In the genomic region with DNA sequence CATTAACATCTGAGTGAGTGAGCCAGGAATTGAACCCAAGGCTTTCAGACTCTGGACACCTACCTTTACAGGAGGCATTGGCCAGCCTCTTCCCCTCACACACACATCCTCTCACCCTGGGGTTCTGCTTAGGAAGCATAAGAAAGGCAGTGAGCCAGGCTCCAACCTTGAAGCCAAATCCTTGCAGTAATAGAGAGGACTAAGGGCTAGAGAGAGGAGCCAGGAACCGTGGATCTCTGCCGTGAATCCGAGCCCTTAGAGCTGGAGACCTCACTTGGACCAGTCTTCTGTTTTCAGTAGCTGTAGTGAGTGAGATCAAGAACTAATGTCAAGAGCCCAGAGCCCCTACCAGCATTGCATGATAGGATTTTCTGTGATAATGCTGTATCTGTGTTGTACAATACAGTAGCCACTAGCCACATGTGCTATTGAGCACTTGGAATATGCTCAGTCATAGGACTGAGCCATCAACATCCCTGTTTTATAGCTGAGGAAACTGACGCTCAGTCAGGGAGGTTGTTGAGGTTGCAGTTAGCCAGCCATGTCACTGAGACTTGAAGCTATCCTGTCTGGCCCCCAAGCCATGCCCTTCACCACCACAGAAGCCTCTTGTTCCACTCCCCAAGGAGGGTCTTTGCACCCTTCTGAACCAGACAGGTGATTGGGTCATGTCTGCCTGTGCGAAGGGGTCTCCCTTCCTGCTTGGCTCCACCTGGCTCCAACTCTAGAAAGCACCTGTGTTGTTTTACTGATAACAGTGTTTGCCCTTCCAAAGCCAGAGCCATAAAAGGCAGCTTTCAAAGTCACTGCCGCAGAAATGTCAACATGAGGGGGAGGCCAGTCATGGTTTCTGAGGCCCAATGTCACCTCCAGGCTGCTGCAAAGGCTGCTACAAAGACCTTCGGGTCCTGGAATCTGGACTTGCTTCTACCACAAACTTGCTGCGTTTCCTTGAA, we compare ENCODE assay signal across 1 cellular context.
TF ChIP-seq lines count a peak whose summit lies in the region.

No MANE protein-coding gene starts in this region.

TF ChIP-seq in HepG2, 621 proteins besides CTCF, POLR2A, EP300 and RAD21 (continued from another document):
- TF ChIP-seq, protein P1, sequence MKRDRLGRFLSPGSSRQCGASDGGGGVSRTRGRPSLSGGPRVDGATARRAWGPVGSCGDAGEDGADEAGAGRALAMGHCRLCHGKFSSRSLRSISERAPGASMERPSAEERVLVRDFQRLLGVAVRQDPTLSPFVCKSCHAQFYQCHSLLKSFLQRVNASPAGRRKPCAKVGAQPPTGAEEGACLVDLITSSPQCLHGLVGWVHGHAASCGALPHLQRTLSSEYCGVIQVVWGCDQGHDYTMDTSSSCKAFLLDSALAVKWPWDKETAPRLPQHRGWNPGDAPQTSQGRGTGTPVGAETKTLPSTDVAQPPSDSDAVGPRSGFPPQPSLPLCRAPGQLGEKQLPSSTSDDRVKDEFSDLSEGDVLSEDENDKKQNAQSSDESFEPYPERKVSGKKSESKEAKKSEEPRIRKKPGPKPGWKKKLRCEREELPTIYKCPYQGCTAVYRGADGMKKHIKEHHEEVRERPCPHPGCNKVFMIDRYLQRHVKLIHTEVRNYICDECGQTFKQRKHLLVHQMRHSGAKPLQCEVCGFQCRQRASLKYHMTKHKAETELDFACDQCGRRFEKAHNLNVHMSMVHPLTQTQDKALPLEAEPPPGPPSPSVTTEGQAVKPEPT (CRISPR knock-in tag; IDR thresholded peaks at IDR 0.05; ENCODE audit: low read depth), result peak; percentile 74; the same call in 1 of the 2 replicates
- TF ChIP-seq PRMT3 (CRISPR knock-in tag; IDR thresholded peaks at IDR 0.05; ENCODE audit: borderline replicate concordance, low read depth) (peak; percentile 35; the same call in 1 of the 2 replicates), HNRNPL (IDR thresholded peaks at IDR 0.05; ENCODE audit: low read depth, low read length) (no peak), FOXA3 (CRISPR knock-in tag; IDR thresholded peaks at IDR 0.05) (peak; percentile 100), ZNF629 (CRISPR knock-in tag; conservative IDR thresholded peaks at IDR 0.05) (peak; percentile 56; the same call in 1 of the 2 replicates), HOXA5 (CRISPR knock-in tag; IDR thresholded peaks at IDR 0.05) (peak; percentile 81; the same call in 1 of the 2 replicates), FOXA1 (IDR thresholded peaks at IDR 0.05) (peak; percentile 94), FOXA1 (CRISPR knock-in tag; IDR thresholded peaks at IDR 0.05) (peak; percentile 100), BRD4 (CRISPR knock-in tag; IDR thresholded peaks at IDR 0.05) (peak; percentile 59; the same call in 1 of the 2 replicates), SPEN (CRISPR knock-in tag; IDR thresholded peaks at IDR 0.05; ENCODE audit: low read depth) (peak; percentile 95), ZNF674 (CRISPR knock-in tag; IDR thresholded peaks at IDR 0.05; ENCODE audit: low read depth) (no peak), ZNF263 (CRISPR knock-in tag; IDR thresholded peaks at IDR 0.05) (no peak), KLF9 (CRISPR knock-in tag; IDR thresholded peaks at IDR 0.05; ENCODE audit: low read depth) (no peak), ZNF746 (CRISPR knock-in tag; IDR thresholded peaks at IDR 0.05) (peak; percentile 93), ATF7 (IDR thresholded peaks at IDR 0.05) (no peak), ATF7 (CRISPR knock-in tag; IDR thresholded peaks at IDR 0.05) (peak; percentile 95), ZFP37 (CRISPR knock-in tag; IDR thresholded peaks at IDR 0.05; ENCODE audit: borderline replicate concordance) (no peak), ISL2 (CRISPR knock-in tag; IDR thresholded peaks at IDR 0.05) (peak; percentile 99), ZNF17 (CRISPR knock-in tag; IDR thresholded peaks at IDR 0.05) (no peak), SOX6 (IDR thresholded peaks at IDR 0.05) (no peak), SOX6 (CRISPR knock-in tag; IDR thresholded peaks at IDR 0.05) (peak; percentile 98), ZC3H4 (CRISPR knock-in tag; IDR thresholded peaks at IDR 0.05; ENCODE audit: borderline replicate concordance) (no peak)
- TF ChIP-seq, protein P2, sequence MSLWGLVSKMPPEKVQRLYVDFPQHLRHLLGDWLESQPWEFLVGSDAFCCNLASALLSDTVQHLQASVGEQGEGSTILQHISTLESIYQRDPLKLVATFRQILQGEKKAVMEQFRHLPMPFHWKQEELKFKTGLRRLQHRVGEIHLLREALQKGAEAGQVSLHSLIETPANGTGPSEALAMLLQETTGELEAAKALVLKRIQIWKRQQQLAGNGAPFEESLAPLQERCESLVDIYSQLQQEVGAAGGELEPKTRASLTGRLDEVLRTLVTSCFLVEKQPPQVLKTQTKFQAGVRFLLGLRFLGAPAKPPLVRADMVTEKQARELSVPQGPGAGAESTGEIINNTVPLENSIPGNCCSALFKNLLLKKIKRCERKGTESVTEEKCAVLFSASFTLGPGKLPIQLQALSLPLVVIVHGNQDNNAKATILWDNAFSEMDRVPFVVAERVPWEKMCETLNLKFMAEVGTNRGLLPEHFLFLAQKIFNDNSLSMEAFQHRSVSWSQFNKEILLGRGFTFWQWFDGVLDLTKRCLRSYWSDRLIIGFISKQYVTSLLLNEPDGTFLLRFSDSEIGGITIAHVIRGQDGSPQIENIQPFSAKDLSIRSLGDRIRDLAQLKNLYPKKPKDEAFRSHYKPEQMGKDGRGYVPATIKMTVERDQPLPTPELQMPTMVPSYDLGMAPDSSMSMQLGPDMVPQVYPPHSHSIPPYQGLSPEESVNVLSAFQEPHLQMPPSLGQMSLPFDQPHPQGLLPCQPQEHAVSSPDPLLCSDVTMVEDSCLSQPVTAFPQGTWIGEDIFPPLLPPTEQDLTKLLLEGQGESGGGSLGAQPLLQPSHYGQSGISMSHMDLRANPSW (CRISPR knock-in tag; IDR thresholded peaks at IDR 0.05; ENCODE audit: borderline replicate concordance), result 0 out of 2 replicates have a peak, but pooled peaks have one; percentile 61
- TF ChIP-seq, protein P3, sequence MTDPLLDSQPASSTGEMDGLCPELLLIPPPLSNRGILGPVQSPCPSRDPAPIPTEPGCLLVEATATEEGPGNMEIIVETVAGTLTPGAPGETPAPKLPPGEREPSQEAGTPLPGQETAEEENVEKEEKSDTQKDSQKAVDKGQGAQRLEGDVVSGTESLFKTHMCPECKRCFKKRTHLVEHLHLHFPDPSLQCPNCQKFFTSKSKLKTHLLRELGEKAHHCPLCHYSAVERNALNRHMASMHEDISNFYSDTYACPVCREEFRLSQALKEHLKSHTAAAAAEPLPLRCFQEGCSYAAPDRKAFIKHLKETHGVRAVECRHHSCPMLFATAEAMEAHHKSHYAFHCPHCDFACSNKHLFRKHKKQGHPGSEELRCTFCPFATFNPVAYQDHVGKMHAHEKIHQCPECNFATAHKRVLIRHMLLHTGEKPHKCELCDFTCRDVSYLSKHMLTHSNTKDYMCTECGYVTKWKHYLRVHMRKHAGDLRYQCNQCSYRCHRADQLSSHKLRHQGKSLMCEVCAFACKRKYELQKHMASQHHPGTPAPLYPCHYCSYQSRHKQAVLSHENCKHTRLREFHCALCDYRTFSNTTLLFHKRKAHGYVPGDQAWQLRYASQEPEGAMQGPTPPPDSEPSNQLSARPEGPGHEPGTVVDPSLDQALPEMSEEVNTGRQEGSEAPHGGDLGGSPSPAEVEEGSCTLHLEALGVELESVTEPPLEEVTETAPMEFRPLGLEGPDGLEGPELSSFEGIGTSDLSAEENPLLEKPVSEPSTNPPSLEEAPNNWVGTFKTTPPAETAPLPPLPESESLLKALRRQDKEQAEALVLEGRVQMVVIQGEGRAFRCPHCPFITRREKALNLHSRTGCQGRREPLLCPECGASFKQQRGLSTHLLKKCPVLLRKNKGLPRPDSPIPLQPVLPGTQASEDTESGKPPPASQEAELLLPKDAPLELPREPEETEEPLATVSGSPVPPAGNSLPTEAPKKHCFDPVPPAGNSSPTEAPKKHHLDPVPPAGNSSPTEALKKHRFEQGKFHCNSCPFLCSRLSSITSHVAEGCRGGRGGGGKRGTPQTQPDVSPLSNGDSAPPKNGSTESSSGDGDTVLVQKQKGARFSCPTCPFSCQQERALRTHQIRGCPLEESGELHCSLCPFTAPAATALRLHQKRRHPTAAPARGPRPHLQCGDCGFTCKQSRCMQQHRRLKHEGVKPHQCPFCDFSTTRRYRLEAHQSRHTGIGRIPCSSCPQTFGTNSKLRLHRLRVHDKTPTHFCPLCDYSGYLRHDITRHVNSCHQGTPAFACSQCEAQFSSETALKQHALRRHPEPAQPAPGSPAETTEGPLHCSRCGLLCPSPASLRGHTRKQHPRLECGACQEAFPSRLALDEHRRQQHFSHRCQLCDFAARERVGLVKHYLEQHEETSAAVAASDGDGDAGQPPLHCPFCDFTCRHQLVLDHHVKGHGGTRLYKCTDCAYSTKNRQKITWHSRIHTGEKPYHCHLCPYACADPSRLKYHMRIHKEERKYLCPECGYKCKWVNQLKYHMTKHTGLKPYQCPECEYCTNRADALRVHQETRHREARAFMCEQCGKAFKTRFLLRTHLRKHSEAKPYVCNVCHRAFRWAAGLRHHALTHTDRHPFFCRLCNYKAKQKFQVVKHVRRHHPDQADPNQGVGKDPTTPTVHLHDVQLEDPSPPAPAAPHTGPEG (CRISPR knock-in tag; IDR thresholded peaks at IDR 0.05), result no peak
- TF ChIP-seq, protein P4, sequence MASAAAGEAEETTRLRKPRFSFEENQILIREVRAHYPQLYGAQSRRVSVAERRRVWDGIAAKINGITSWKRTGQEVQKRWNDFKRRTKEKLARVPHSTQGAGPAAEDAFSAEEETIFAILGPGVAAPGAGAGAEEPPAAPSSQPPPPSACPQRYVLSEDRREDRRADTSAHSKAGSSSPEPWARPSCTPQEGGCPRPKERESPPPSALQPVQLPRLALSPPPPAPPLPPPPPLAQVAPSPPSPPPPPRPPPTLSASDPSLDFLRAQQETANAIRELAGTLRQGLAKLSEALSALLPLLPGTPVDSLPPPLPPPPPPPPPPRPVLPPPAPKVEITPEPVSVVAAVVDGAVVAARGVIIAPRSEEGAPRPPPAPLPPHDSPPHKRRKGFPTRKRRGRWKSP (CRISPR knock-in tag; IDR thresholded peaks at IDR 0.05), result peak; percentile 84; the same call in 1 of the 2 replicates
- TF ChIP-seq, protein P5, sequence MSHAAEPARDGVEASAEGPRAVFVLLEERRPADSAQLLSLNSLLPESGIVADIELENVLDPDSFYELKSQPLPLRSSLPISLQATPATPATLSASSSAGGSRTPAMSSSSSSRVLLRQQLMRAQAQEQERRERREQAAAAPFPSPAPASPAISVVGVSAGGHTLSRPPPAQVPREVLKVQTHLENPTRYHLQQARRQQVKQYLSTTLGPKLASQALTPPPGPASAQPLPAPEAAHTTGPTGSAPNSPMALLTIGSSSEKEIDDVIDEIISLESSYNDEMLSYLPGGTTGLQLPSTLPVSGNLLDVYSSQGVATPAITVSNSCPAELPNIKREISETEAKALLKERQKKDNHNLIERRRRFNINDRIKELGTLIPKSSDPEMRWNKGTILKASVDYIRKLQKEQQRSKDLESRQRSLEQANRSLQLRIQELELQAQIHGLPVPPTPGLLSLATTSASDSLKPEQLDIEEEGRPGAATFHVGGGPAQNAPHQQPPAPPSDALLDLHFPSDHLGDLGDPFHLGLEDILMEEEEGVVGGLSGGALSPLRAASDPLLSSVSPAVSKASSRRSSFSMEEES (CRISPR knock-in tag; IDR thresholded peaks at IDR 0.05), result peak; percentile 89
- TF ChIP-seq, protein P6, sequence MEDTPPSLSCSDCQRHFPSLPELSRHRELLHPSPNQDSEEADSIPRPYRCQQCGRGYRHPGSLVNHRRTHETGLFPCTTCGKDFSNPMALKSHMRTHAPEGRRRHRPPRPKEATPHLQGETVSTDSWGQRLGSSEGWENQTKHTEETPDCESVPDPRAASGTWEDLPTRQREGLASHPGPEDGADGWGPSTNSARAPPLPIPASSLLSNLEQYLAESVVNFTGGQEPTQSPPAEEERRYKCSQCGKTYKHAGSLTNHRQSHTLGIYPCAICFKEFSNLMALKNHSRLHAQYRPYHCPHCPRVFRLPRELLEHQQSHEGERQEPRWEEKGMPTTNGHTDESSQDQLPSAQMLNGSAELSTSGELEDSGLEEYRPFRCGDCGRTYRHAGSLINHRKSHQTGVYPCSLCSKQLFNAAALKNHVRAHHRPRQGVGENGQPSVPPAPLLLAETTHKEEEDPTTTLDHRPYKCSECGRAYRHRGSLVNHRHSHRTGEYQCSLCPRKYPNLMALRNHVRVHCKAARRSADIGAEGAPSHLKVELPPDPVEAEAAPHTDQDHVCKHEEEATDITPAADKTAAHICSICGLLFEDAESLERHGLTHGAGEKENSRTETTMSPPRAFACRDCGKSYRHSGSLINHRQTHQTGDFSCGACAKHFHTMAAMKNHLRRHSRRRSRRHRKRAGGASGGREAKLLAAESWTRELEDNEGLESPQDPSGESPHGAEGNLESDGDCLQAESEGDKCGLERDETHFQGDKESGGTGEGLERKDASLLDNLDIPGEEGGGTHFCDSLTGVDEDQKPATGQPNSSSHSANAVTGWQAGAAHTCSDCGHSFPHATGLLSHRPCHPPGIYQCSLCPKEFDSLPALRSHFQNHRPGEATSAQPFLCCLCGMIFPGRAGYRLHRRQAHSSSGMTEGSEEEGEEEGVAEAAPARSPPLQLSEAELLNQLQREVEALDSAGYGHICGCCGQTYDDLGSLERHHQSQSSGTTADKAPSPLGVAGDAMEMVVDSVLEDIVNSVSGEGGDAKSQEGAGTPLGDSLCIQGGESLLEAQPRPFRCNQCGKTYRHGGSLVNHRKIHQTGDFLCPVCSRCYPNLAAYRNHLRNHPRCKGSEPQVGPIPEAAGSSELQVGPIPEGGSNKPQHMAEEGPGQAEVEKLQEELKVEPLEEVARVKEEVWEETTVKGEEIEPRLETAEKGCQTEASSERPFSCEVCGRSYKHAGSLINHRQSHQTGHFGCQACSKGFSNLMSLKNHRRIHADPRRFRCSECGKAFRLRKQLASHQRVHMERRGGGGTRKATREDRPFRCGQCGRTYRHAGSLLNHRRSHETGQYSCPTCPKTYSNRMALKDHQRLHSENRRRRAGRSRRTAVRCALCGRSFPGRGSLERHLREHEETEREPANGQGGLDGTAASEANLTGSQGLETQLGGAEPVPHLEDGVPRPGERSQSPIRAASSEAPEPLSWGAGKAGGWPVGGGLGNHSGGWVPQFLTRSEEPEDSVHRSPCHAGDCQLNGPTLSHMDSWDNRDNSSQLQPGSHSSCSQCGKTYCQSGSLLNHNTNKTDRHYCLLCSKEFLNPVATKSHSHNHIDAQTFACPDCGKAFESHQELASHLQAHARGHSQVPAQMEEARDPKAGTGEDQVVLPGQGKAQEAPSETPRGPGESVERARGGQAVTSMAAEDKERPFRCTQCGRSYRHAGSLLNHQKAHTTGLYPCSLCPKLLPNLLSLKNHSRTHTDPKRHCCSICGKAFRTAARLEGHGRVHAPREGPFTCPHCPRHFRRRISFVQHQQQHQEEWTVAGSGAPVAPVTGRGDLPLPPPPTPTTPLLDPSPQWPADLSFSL (CRISPR knock-in tag; IDR thresholded peaks at IDR 0.05), result peak; percentile 55; the same call in 1 of the 2 replicates
TF ChIP-seq in HepG2: peak in this region for 340.
